In genomic region chr10:117531371-117532002, GRCh38 we compare ENCODE assay signal across 15 cellular contexts. TPM values are rescaled to one million over a fixed set of nuclear protein-coding genes. Genes with fewer than 3 reads are reported as not detected.
DNase-seq lines count a peak whose midpoint lies in the region; TF ChIP-seq lines count a peak whose summit lies in the region.
"Had no signal": no experiment of that assay in that cellular context is flagged by ENCODE, and none has a peak within 500 bp of the region (broad histone marks: within the 10 kb centered on the region; RNA-seq: fewer than 3 reads in every experiment).

No MANE protein-coding gene starts in this region.

- no peak overlapping the region for H3K27ac ChIP-seq in neural progenitor cell
- H3K27ac ChIP-seq in sigmoid colon: no peak overlapping the region
- H3K27ac ChIP-seq: BLaER1 treated with 17β-estradiol and CSF1 and Interleukin-3, amounts not matched to agents 10 nM and 100 nM; HL-60 had no signal

- peaks cover 31% of the 10 kb centered on the region for H3K4me1 Mint-ChIP-seq in neural progenitor cell

- peak overlapping the region; percentile 63 for H3K4me3 ChIP-seq in AG10803 (ENCODE audit: low read length)
- peak overlapping the region; percentile 8 for H3K4me3 ChIP-seq in iPS-15b (ENCODE audit: low read depth, low read length)
- H3K4me3 ChIP-seq in neural progenitor cell: no peak overlapping the region
- H3K4me3 ChIP-seq in sigmoid colon: no peak overlapping the region
- H3K4me3 ChIP-seq: BLaER1 treated with 17β-estradiol and CSF1 and Interleukin-3, amounts not matched to agents 10 nM and 100 nM; GM12878; HAP-1 had no signal

- H3F3A ChIP-seq in neural progenitor cell (ENCODE audit: low read depth): peaks cover 22% of the 10 kb centered on the region

- H2AFZ ChIP-seq in neural progenitor cell (replicated peaks): no peak overlapping the region

- DNase-seq in AG10803 (ENCODE audit: low read depth) (no peak), neural progenitor cell (ENCODE audit: low spot score) (no peak), sigmoid colon (peak; percentile 37), germinal center (ENCODE audit: low spot score) (no peak), GF-D8 (lab: John Stamatoyannopoulos, UW) (no peak)
- DNase-seq in stimulated activated naive CD4-positive, alpha-beta T cell (lab: John Stamatoyannopoulos, UW): no peak
- DNase-seq: 8988T; CD4-positive, CD25-positive, alpha-beta regulatory T cell; DMS 273 treated with DMSO at 0.1 percent for 48 hours; GOT3 had no signal

- H3K4me2 ChIP-seq in neural progenitor cell: no peak overlapping the region
- H3K4me2 ChIP-seq: BLaER1 treated with 17β-estradiol and CSF1 and Interleukin-3, amounts not matched to agents 10 nM and 100 nM had no signal

- H3K4me3 Mint-ChIP-seq in neural progenitor cell: peak overlapping the region; percentile 53
- H3K4me3 Mint-ChIP-seq: CD4-positive, CD25-positive, alpha-beta regulatory T cell had no signal

- no peaks in the 10 kb centered on the region for H3K36me3 Mint-ChIP-seq in neural progenitor cell
- H3K36me3 Mint-ChIP-seq: CD4-positive, CD25-positive, alpha-beta regulatory T cell had no signal

- peaks cover 5% of the 10 kb centered on the region for H3K79me2 ChIP-seq in neural progenitor cell (ENCODE audit: low read depth)

- no peaks in the 10 kb centered on the region for H3K9me3 ChIP-seq in iPS-15b (ENCODE audit: control insufficient read depth, insufficient read depth, low read length)
- H3K9me3 ChIP-seq in neural progenitor cell (ENCODE audit: low read depth): no peaks in the 10 kb centered on the region
- no peaks in the 10 kb centered on the region for H3K9me3 ChIP-seq in sigmoid colon
- H3K9me3 ChIP-seq: BLaER1 treated with 17β-estradiol and CSF1 and Interleukin-3, amounts not matched to agents 10 nM and 100 nM; HAP-1 had no signal

- H3K36me3 ChIP-seq in iPS-15b (ENCODE audit: control insufficient read depth, insufficient read depth, low read length) (no peaks in the 10 kb centered on the region), neural progenitor cell (no peaks in the 10 kb centered on the region), sigmoid colon (no peaks in the 10 kb centered on the region)
- H3K36me3 ChIP-seq: BLaER1 treated with 17β-estradiol and CSF1 and Interleukin-3, amounts not matched to agents 10 nM and 100 nM; HAP-1 had no signal

- peaks cover 55% of the 10 kb centered on the region for H3K27me3 Mint-ChIP-seq in neural progenitor cell (ENCODE audit: insufficient read depth, low read depth)

- no peak overlapping the region for H3K27ac Mint-ChIP-seq in neural progenitor cell

- TF ChIP-seq EP300 in sigmoid colon (IDR thresholded peaks at IDR 0.05): no peak

- TF ChIP-seq CTCF in AG10803 (conservative IDR thresholded peaks at IDR 0.05; ENCODE audit: low read length) (no peak), neural progenitor cell (IDR thresholded peaks at IDR 0.05) (no peak), sigmoid colon (IDR thresholded peaks at IDR 0.05) (no peak)

- no peak for TF ChIP-seq POLR2A in sigmoid colon (IDR thresholded peaks at IDR 0.05)

- intact Hi-C loops in sigmoid colon (cut with DNase I): loop anchor here (10.0 kb wide), 1 partner anchor 513 kb away; the partner anchor contains the start of gene RAB11FIP2

- H4K20me1 ChIP-seq in neural progenitor cell (ENCODE audit: low read depth): peaks cover 59% of the 10 kb centered on the region

- H3K4me1 ChIP-seq in iPS-15b (ENCODE audit: control insufficient read depth, insufficient read depth, low read length) (peaks cover 3% of the 10 kb centered on the region), neural progenitor cell (peaks cover 44% of the 10 kb centered on the region), sigmoid colon (peaks cover 0 to 32% (median 27%) of the 10 kb centered on the region in 4 donors)
- H3K4me1 ChIP-seq: HAP-1 had no signal

- no peaks in the 10 kb centered on the region for H3K9me3 Mint-ChIP-seq in neural progenitor cell

- H3K9ac ChIP-seq in iPS-15b (ENCODE audit: low read depth, low read length) (no peak overlapping the region), neural progenitor cell (no peak overlapping the region)
- H3K9ac ChIP-seq: BLaER1 treated with 17β-estradiol and CSF1 and Interleukin-3, amounts not matched to agents 10 nM and 100 nM had no signal

- 23 to 41% methylated on average over 14 of the region's 14 CpGs for WGBS in sigmoid colon, 2 donors

- H3K27me3 ChIP-seq in iPS-15b (ENCODE audit: control insufficient read depth, insufficient read depth, low read length) (peaks cover 84% of the 10 kb centered on the region), neural progenitor cell (peaks cover 100% of the 10 kb centered on the region), sigmoid colon (peaks cover 44 to 93% (median 61%) of the 10 kb centered on the region in 3 donors)

RNA-seq across cellular contexts. Expression of gene EMX2, which starts 11.1 kb away (rescaled TPM):
- total RNA-seq in neural progenitor cell (ENCODE audit: low replicate concordance): 9.5 and 22.7 TPM in 2 replicates
- total RNA-seq in sigmoid colon: under 1 TPM in 1 of 4 donors, not detected in 3; 0.36 TPM
- polyA plus RNA-seq in sigmoid colon: not detected
- total RNA-seq: CD4-positive, CD25-positive, alpha-beta regulatory T cell; GM12878 had no signal
- polyA plus RNA-seq: CD4-positive, CD25-positive, alpha-beta regulatory T cell had no signal

Comparison
In these comparisons a context has a peak if more than half of its experiments do, and no peak if none do; other contexts are left out.
1. H3K4me3 ChIP-seq: peak in AG10803 (single experiment) and iPS-15b (single experiment); none in neural progenitor cell (single experiment) and sigmoid colon (0 of 4).